ENCODE assay signal across 8 cellular contexts in genomic region chr2:178306351-178307073, GRCh38.
DNase-seq lines count a peak whose midpoint lies in the region; ATAC-seq and TF ChIP-seq lines count a peak whose summit lies in the region.

No MANE protein-coding gene starts in this region.

- H3K4me3 ChIP-seq in fibroblast of the aortic adventitia (ENCODE audit: low read depth, low read length): no peak overlapping the region

- H3K4me1 Mint-ChIP-seq in WTC11: peaks cover 8% of the 10 kb centered on the region

- TF ChIP-seq CTCF in WTC11 (IDR thresholded peaks at IDR 0.05) (no peak), fibroblast of the aortic adventitia (IDR thresholded peaks at IDR 0.05; ENCODE audit: insufficient read depth, low read length) (peak; percentile 72)

- CTCF ChIA-PET in WTC11 (lab: Charles Lee): interaction anchor here (0.6 to 1.4 kb wide), 3 partner anchors 73 to 174 kb away, joined by 3 to 5 read pairs (median 3); no protein-coding TSS in a partner anchor

- no peak overlapping the region for H3K27ac Mint-ChIP-seq in WTC11

- peak; percentile 99 for ATAC-seq in GM18867 (IDR thresholded peaks at IDR 0.05; ENCODE audit: unreplicated experiment)
- peak; percentile 99 for ATAC-seq in HG02885 (IDR thresholded peaks at IDR 0.05; ENCODE audit: poor library complexity, unreplicated experiment)
- peak; percentile 98 for ATAC-seq in WTC11

- peak; percentile 32 for DNase-seq in COLO829 (ENCODE audit: low spot score)
- DNase-seq in NCI-H1436 (lab: John Stamatoyannopoulos, UW): peak; percentile 64
- DNase-seq in WTC11 (ENCODE audit: low spot score): peak; percentile 70
- DNase-seq in fibroblast of the aortic adventitia (ENCODE audit: low read depth): peak; percentile 54
- DNase-seq in pulmonary artery endothelial cell (ENCODE audit: low read depth, low spot score): peak; percentile 17
- no peak for DNase-seq in activated gamma-delta T cell treated with Interleukin-2 at 50 U/mL for 16 hours

- no peaks in the 10 kb centered on the region for H3K36me3 Mint-ChIP-seq in WTC11

- no peaks in the 10 kb centered on the region; the same call in 1 of the 2 replicates for H3K9me3 Mint-ChIP-seq in WTC11

- POLR2A ChIA-PET in WTC11 (lab: Charles Lee): interaction anchor here (0.6 kb wide), 1 partner anchor 17 kb away, joined by 3 read pairs; no protein-coding TSS in a partner anchor

- H3K4me3 Mint-ChIP-seq in WTC11: no peak overlapping the region

- H3K27me3 Mint-ChIP-seq in WTC11 (ENCODE audit: low read depth): no peaks in the 10 kb centered on the region

TF ChIP-seq in WTC11, 78 proteins besides CTCF, POLR2A, EP300 and RAD21:
- TF ChIP-seq NFATC4 (CRISPR knock-in tag; IDR thresholded peaks at IDR 0.05): no peak
- no peak for TF ChIP-seq ZNF423 (CRISPR knock-in tag; IDR thresholded peaks at IDR 0.05)
- TF ChIP-seq CREM (CRISPR knock-in tag; IDR thresholded peaks at IDR 0.05): no peak
- no peak for TF ChIP-seq CDX4 (CRISPR knock-in tag; IDR thresholded peaks at IDR 0.05; ENCODE audit: borderline replicate concordance)
- TF ChIP-seq IRF2 (CRISPR knock-in tag; IDR thresholded peaks at IDR 0.05; ENCODE audit: borderline replicate concordance, low read depth): no peak
- no peak for TF ChIP-seq USF2 (CRISPR knock-in tag; IDR thresholded peaks at IDR 0.05)
- no peak for TF ChIP-seq RELA (CRISPR knock-in tag; IDR thresholded peaks at IDR 0.05; ENCODE audit: borderline replicate concordance)
- TF ChIP-seq ZNF232 (CRISPR knock-in tag; IDR thresholded peaks at IDR 0.05): no peak
- TF ChIP-seq ZNF263 (CRISPR knock-in tag; IDR thresholded peaks at IDR 0.05; ENCODE audit: low read depth): no peak
- no peak for TF ChIP-seq MAX (CRISPR knock-in tag; IDR thresholded peaks at IDR 0.05)
- TF ChIP-seq ZNF317 (CRISPR knock-in tag; IDR thresholded peaks at IDR 0.05; ENCODE audit: borderline replicate concordance, low read depth): no peak
- TF ChIP-seq E2F4 (CRISPR knock-in tag; IDR thresholded peaks at IDR 0.05; ENCODE audit: borderline replicate concordance, low read depth): no peak
